In genomic region chr18:8938817-8939216, GRCh38 we compare ENCODE assay signal across 18 cellular contexts.
DNase-seq lines count a peak whose midpoint lies in the region; ATAC-seq, FAIRE-seq and TF ChIP-seq lines count a peak whose summit lies in the region.
"Had no signal": no experiment of that assay in that cellular context is flagged by ENCODE, and none has a peak within 500 bp of the region (broad histone marks: within the 10 kb centered on the region; RNA-seq: fewer than 3 reads in every experiment).

No MANE protein-coding gene starts in this region.

- H3K4me1 ChIP-seq in DND-41 (ENCODE audit: insufficient read depth, low read length) (no peaks in the 10 kb centered on the region), K562 (replicated peaks in 1 of 2; ENCODE audit: control insufficient read depth in 2 of 2, insufficient read depth in 2 of 2, low read length in 2 of 2) (peaks cover 14 to 57% of the 10 kb centered on the region in 2 experiments)
- H3K4me1 ChIP-seq: heart left ventricle, right atrium auricular region had no signal

- H2AFZ ChIP-seq in DND-41 (ENCODE audit: low read depth, low read length) (no peak overlapping the region), K562 (ENCODE audit: low read depth, low read length) (peak overlapping the region; percentile 36; the same call in 1 of the 2 replicates)
- H2AFZ ChIP-seq: neural progenitor cell had no signal

- no peak overlapping the region for H3K4me3 Mint-ChIP-seq in nephron
- H3K4me3 Mint-ChIP-seq: neural progenitor cell; stimulated activated naive CD8-positive, alpha-beta T cell treated with anti-CD3 and anti-CD28 coated beads, Interleukin-15, amount 100 ng/mL, for 72 hours; T-helper 1 cell treated with Interleukin-12 subunit alpha and Interleukin-12 subunit beta and Interleukin-4 antibody, amounts not matched to agents 30 μg/mL and 1 μg/mL, for 36 hours had no signal

- intact Hi-C loops in K562 (cut with micrococcal nuclease): no loop called here

- TF ChIP-seq POLR2A in NB4 (IDR thresholded peaks at IDR 0.05; ENCODE audit: extremely low read depth, insufficient read length) (no peak), K562 (conservative IDR thresholded peaks at IDR 0.05) (no peak)

- H3K36me3 ChIP-seq in DND-41 (ENCODE audit: insufficient read depth, low read length): no peaks in the 10 kb centered on the region
- H3K36me3 ChIP-seq in K562 (ENCODE audit: control insufficient read depth, insufficient read depth, low read length): no peaks in the 10 kb centered on the region; the same call in 2 of the 3 replicates
- no peaks in the 10 kb centered on the region for H3K36me3 ChIP-seq in H7 (replicated peaks; ENCODE audit: control insufficient read depth, insufficient read depth, low read length)
- H3K36me3 ChIP-seq: cardiac muscle cell, heart left ventricle, neural progenitor cell, right atrium auricular region had no signal

- no peaks in the 10 kb centered on the region for H3K9me3 Mint-ChIP-seq in nephron
- H3K9me3 Mint-ChIP-seq: activated T-helper 2 cell treated with anti-CD3 and anti-CD28 coated beads, Interferon-gamma antibody, Interleukin-2, Interleukin-4, amounts not matched to agents 10 μg/mL and 5 μg/mL and 100 μg/mL, durations not matched to agents 14 hours and 24 hours and 36 hours; stimulated activated naive CD8-positive, alpha-beta T cell treated with anti-CD3 and anti-CD28 coated beads, Interleukin-15, amount 100 ng/mL, for 72 hours; T-helper 1 cell treated with Interleukin-12 subunit alpha and Interleukin-12 subunit beta and Interleukin-4 antibody, amounts not matched to agents 30 μg/mL and 1 μg/mL, for 36 hours had no signal

- H3K9me3 ChIP-seq in DND-41 (ENCODE audit: insufficient read depth, low read length, severe bottlenecking) (no peaks in the 10 kb centered on the region), K562 (replicated peaks; ENCODE audit: control insufficient read depth, insufficient read depth, low read depth, low read length) (no peaks in the 10 kb centered on the region)
- H3K9me3 ChIP-seq: heart left ventricle, right atrium auricular region had no signal

- H3K9me1 ChIP-seq in K562 (ENCODE audit: control insufficient read depth, insufficient read depth, low read length): no peaks in the 10 kb centered on the region

- H3K9ac ChIP-seq in DND-41 (ENCODE audit: low read depth, low read length) (no peak overlapping the region), K562 (ENCODE audit: insufficient read depth in 1 of 2, low read depth in 2 of 2, low read length in 2 of 2) (no peak overlapping the region; a peak in 1 of 4 replicates)
- H3K9ac ChIP-seq: neural progenitor cell had no signal

- peaks cover 38% of the 10 kb centered on the region for H3K4me1 Mint-ChIP-seq in nephron
- H3K4me1 Mint-ChIP-seq: stimulated activated naive CD8-positive, alpha-beta T cell treated with anti-CD3 and anti-CD28 coated beads, Interleukin-15, amount 100 ng/mL, for 72 hours had no signal

- DNase-seq in DND-41: no peak
- DNase-seq in NB4 (ENCODE audit: low read depth): peak; percentile 15
- peak in 1 of 4 experiments; percentile 61 for DNase-seq in K562 (ENCODE audit: extremely low read depth in 1 of 4, low spot score in 3 of 4)
- no peak for DNase-seq in NOMO-1 (lab: John Stamatoyannopoulos, UW; ENCODE audit: unreplicated experiment in 2 of 2)
- no peak for DNase-seq in epidermal melanocyte (ENCODE audit: insufficient read length, low spot score)
- no peak for DNase-seq in H7
- DNase-seq in NCI-H146 treated with DMSO at 0.1 percent for 48 hours (lab: John Stamatoyannopoulos, UW; ENCODE audit: unreplicated experiment): no peak
- DNase-seq: effector CD4-positive, alpha-beta T cell; heart left ventricle; NCI-H226; stimulated activated naive CD8-positive, alpha-beta T cell treated with anti-CD3 and anti-CD28 coated beads, Interleukin-15, amount 100 ng/mL, for 72 hours had no signal

- BruUV-seq in K562 (replicated peaks; lab: Mats Ljungman, UMichigan): no TSS peak

- peaks cover 15% of the 10 kb centered on the region for H3K27me3 Mint-ChIP-seq in nephron (ENCODE audit: low read depth)
- H3K27me3 Mint-ChIP-seq: stimulated activated naive CD8-positive, alpha-beta T cell treated with anti-CD3 and anti-CD28 coated beads, Interleukin-15, amount 100 ng/mL, for 72 hours had no signal

- 12% methylated on average over 7 of the region's 7 CpGs for WGBS in K562 (ENCODE audit: insufficient coverage, low coverage, missing lambda C conversion rate)

- TF ChIP-seq RAD21 in K562 (CRISPR knock-in tag; conservative IDR thresholded peaks at IDR 0.05 in 1 of 2, IDR thresholded peaks at IDR 0.05 in 1 of 2): no peak

- TF ChIP-seq CTCF in DND-41 (IDR thresholded peaks at IDR 0.05; ENCODE audit: borderline replicate concordance, extremely low read depth, low read length, poor library complexity, severe bottlenecking) (no peak), NB4 (IDR thresholded peaks at IDR 0.05; ENCODE audit: low read depth, low read length) (no peak), K562 (IDR thresholded peaks at IDR 0.05 in 2 of 3, conservative IDR thresholded peaks at IDR 0.05 in 1 of 3; ENCODE audit: insufficient read depth in 2 of 3, low read depth in 1 of 3, low read length in 3 of 3) (no peak), nephron (IDR thresholded peaks at IDR 0.05; ENCODE audit: unreplicated experiment in 3 of 3) (no peak)

- H4K20me1 ChIP-seq in DND-41 (ENCODE audit: insufficient read depth, low read length) (no peaks in the 10 kb centered on the region), K562 (replicated peaks; ENCODE audit: control insufficient read depth, insufficient read depth, low read length) (no peaks in the 10 kb centered on the region)

- no peak for FAIRE-seq in K562 (lab: Jason Lieb, UNC)
- FAIRE-seq: GM12878 had no signal

- H3K4me3 ChIP-seq in DND-41 (ENCODE audit: low read depth in 1 of 2, low read length in 2 of 2) (no peak overlapping the region), NB4 (ENCODE audit: low read depth, low read length) (no peak overlapping the region), K562 (no peak overlapping the region), H7 (ENCODE audit: insufficient read depth, low read depth, low read length) (no peak overlapping the region)
- H3K4me3 ChIP-seq: cardiac muscle cell, GM12878, heart left ventricle, neural progenitor cell, right atrium auricular region had no signal

- H3K27me3 ChIP-seq in DND-41 (ENCODE audit: insufficient read depth, low read length, poor library complexity) (no peaks in the 10 kb centered on the region), K562 (ENCODE audit: control insufficient read depth in 2 of 2, insufficient read depth in 2 of 2, low read length in 2 of 2) (no peaks in the 10 kb centered on the region), H7 (ENCODE audit: control insufficient read depth, insufficient read depth, low read length) (no peaks in the 10 kb centered on the region)
- H3K27me3 ChIP-seq: cardiac muscle cell, heart left ventricle, neural progenitor cell, right atrium auricular region had no signal

- ATAC-seq in DND-41 (ENCODE audit: insufficient read depth, low read depth) (peak; percentile 62), K562 (peak; percentile 64)
- ATAC-seq: GM12878; heart left ventricle; stimulated activated naive CD8-positive, alpha-beta T cell treated with anti-CD3 and anti-CD28 coated beads, Interleukin-15, amount 100 ng/mL, for 72 hours had no signal

- CTCF ChIA-PET in K562 (lab: Yijun Ruan, JAX; ENCODE audit: low intra/inter-chr PET ratio): no interaction called here

- H3K27ac ChIP-seq in DND-41 (ENCODE audit: low read length) (no peak overlapping the region), K562 (ENCODE audit: extremely low read depth, low read depth, low read length) (no peak overlapping the region)
- H3K27ac ChIP-seq: cardiac muscle cell, heart left ventricle, neural progenitor cell, right atrium auricular region had no signal

- no peaks in the 10 kb centered on the region for H3K36me3 Mint-ChIP-seq in nephron (ENCODE audit: low read depth)
- H3K36me3 Mint-ChIP-seq: neural progenitor cell had no signal

- POLR2A ChIA-PET in K562 (lab: Yijun Ruan, JAX): interaction anchor here (0.6 to 0.8 kb wide), 2 partner anchors 21 to 500 kb away, joined by 3 read pairs; no protein-coding TSS in a partner anchor

- TF ChIP-seq EP300 in K562 (IDR thresholded peaks at IDR 0.05; ENCODE audit: low read length): 0 out of 2 replicates have a peak, but pooled peaks have one; percentile 5

- no peak overlapping the region for H3K4me2 ChIP-seq in DND-41 (ENCODE audit: insufficient read depth, low read length)
- no peak overlapping the region; the same call in 1 of the 2 replicates for H3K4me2 ChIP-seq in K562 (ENCODE audit: insufficient read depth, low read length)
- H3K4me2 ChIP-seq: neural progenitor cell had no signal

- in situ Hi-C loops in K562 (cut with MboI): no loop called here

- H3K79me2 ChIP-seq in DND-41 (ENCODE audit: insufficient read depth, low read length): no peaks in the 10 kb centered on the region
- no peaks in the 10 kb centered on the region for H3K79me2 ChIP-seq in K562 (ENCODE audit: control insufficient read depth, insufficient read depth, low read length)

- peak overlapping the region; percentile 0 to 37 (median 6) for H3K27ac Mint-ChIP-seq in nephron
- H3K27ac Mint-ChIP-seq: activated T-helper 2 cell treated with anti-CD3 and anti-CD28 coated beads, Interferon-gamma antibody, Interleukin-2, Interleukin-4, amounts not matched to agents 10 μg/mL and 5 μg/mL and 100 μg/mL, durations not matched to agents 14 hours and 24 hours and 36 hours; neural progenitor cell; stimulated activated naive CD8-positive, alpha-beta T cell treated with anti-CD3 and anti-CD28 coated beads, Interleukin-15, amount 100 ng/mL, for 72 hours; T-helper 1 cell treated with Interleukin-12 subunit alpha and Interleukin-12 subunit beta and Interleukin-4 antibody, amounts not matched to agents 30 μg/mL and 1 μg/mL, for 36 hours had no signal

TF ChIP-seq in K562, 482 proteins besides CTCF, POLR2A, EP300 and RAD21 (continues in another document):
- TF ChIP-seq PTTG1 (tag; IDR thresholded peaks at IDR 0.05; ENCODE audit: low read depth): no peak
- TF ChIP-seq TAF7 (tag; IDR thresholded peaks at IDR 0.05): no peak
- no peak for TF ChIP-seq DEAF1 (CRISPR knock-in tag; IDR thresholded peaks at IDR 0.05)
- TF ChIP-seq TEAD4 (IDR thresholded peaks at IDR 0.05; ENCODE audit: low read length): peak; percentile 40; the same call in 1 of the 2 replicates
- TF ChIP-seq TEAD4 (CRISPR knock-in tag; IDR thresholded peaks at IDR 0.05; ENCODE audit: borderline replicate concordance): no peak
- no peak for TF ChIP-seq IRF2 (CRISPR knock-in tag; IDR thresholded peaks at IDR 0.05)
